1 cellular context compared by ENCODE assay signal in genomic region chr18:50396005-50396404, GRCh38.
TF ChIP-seq lines count a peak whose summit lies in the region.

No MANE protein-coding gene starts in this region.

TF ChIP-seq in K562, 482 proteins besides CTCF, POLR2A, EP300 and RAD21 (continued from another document and continues in another):
- TF ChIP-seq RERE (CRISPR knock-in tag; IDR thresholded peaks at IDR 0.05; ENCODE audit: borderline replicate concordance) = no peak
- no peak for TF ChIP-seq NFRKB (IDR thresholded peaks at IDR 0.05; ENCODE audit: low read depth)
- TF ChIP-seq HNRNPL (IDR thresholded peaks at IDR 0.05; ENCODE audit: low read depth, low read length) = no peak
- TF ChIP-seq RNF219 (CRISPR knock-in tag; IDR thresholded peaks at IDR 0.05) = no peak
- no peak for TF ChIP-seq BMI1 (IDR thresholded peaks at IDR 0.05; ENCODE audit: low read length)
- TF ChIP-seq ZNF280B (CRISPR knock-in tag; IDR thresholded peaks at IDR 0.05) = no peak
- no peak for TF ChIP-seq ZFP1 (CRISPR knock-in tag; IDR thresholded peaks at IDR 0.05)
- no peak for TF ChIP-seq DIDO1 (tag; IDR thresholded peaks at IDR 0.05; ENCODE audit: low read depth)
- TF ChIP-seq ZNF41 (CRISPR knock-in tag; conservative IDR thresholded peaks at IDR 0.05) = no peak
- peak; percentile 74 for TF ChIP-seq FOXM1 (IDR thresholded peaks at IDR 0.05; ENCODE audit: low read depth)
- no peak for TF ChIP-seq FOXM1 (CRISPR knock-in tag; IDR thresholded peaks at IDR 0.05; ENCODE audit: low read depth)
- TF ChIP-seq ARID4B (CRISPR knock-in tag; IDR thresholded peaks at IDR 0.05) = no peak
- TF ChIP-seq ZNF23 (CRISPR knock-in tag; IDR thresholded peaks at IDR 0.05) = no peak
- TF ChIP-seq RBM17 (IDR thresholded peaks at IDR 0.05; ENCODE audit: borderline replicate concordance, low read depth, low read length) = no peak
- no peak for TF ChIP-seq TAF1 (IDR thresholded peaks at IDR 0.05; ENCODE audit: control insufficient read depth, extremely low read depth, insufficient read depth, low read length, severe bottlenecking)
- TF ChIP-seq PPARD (CRISPR knock-in tag; IDR thresholded peaks at IDR 0.05) = no peak
- TF ChIP-seq ETV6 (IDR thresholded peaks at IDR 0.05; ENCODE audit: borderline replicate concordance in 1 of 2, low read depth in 2 of 2, low read length in 1 of 2) = no peak
- no peak for TF ChIP-seq ETV6 (CRISPR knock-in tag; IDR thresholded peaks at IDR 0.05; ENCODE audit: borderline replicate concordance)
- peak; percentile 47; the same call in 1 of the 2 replicates for TF ChIP-seq ESRRA (IDR thresholded peaks at IDR 0.05; ENCODE audit: borderline replicate concordance, low read depth)
- no peak for TF ChIP-seq OTX1 (CRISPR knock-in tag; IDR thresholded peaks at IDR 0.05)
- no peak for TF ChIP-seq CBX1 (IDR thresholded peaks at IDR 0.05; ENCODE audit: low read depth)
- no peak for TF ChIP-seq PYGO2 (tag; IDR thresholded peaks at IDR 0.05)
- peak; percentile 79 for TF ChIP-seq SOX6 (IDR thresholded peaks at IDR 0.05)
- no peak for TF ChIP-seq CSDE1 (IDR thresholded peaks at IDR 0.05)
- TF ChIP-seq CBX8 (IDR thresholded peaks at IDR 0.05; ENCODE audit: borderline replicate concordance, extremely low read depth, low read depth, low read length, poor library complexity, severe bottlenecking) = no peak
- no peak for TF ChIP-seq GATAD2B (IDR thresholded peaks at IDR 0.05; ENCODE audit: borderline replicate concordance)
- TF ChIP-seq ZNF282 (CRISPR knock-in tag; IDR thresholded peaks at IDR 0.05) = no peak
- TF ChIP-seq SAFB (IDR thresholded peaks at IDR 0.05; ENCODE audit: borderline replicate concordance, low read depth, low read length) = no peak
- TF ChIP-seq ZBTB43 (CRISPR knock-in tag; IDR thresholded peaks at IDR 0.05) = no peak
- TF ChIP-seq ZBED1 (IDR thresholded peaks at IDR 0.05) = no peak
- TF ChIP-seq ZNF318 (IDR thresholded peaks at IDR 0.05; ENCODE audit: borderline replicate concordance in 1 of 2, low read depth in 1 of 2) = no peak
- no peak for TF ChIP-seq SMAD1 (IDR thresholded peaks at IDR 0.05; ENCODE audit: low read depth, low read length, partially characterized antibody)
- TF ChIP-seq NCOR1 (IDR thresholded peaks at IDR 0.05) = peak; percentile 86
- no peak for TF ChIP-seq MEF2D (tag; conservative IDR thresholded peaks at IDR 0.05; ENCODE audit: low read depth)
- TF ChIP-seq ZNF717 (CRISPR knock-in tag; IDR thresholded peaks at IDR 0.05) = no peak
- no peak for TF ChIP-seq CREBBP (IDR thresholded peaks at IDR 0.05; ENCODE audit: low read depth, low read length)
- no peak for TF ChIP-seq EZH2 (IDR thresholded peaks at IDR 0.05; ENCODE audit: borderline replicate concordance, low read depth, low read length)
- TF ChIP-seq KDM1A (IDR thresholded peaks at IDR 0.05) = peak; percentile 96 to 97
- no peak for TF ChIP-seq ZNF436 (CRISPR knock-in tag; IDR thresholded peaks at IDR 0.05)
- TF ChIP-seq KDM5B (IDR thresholded peaks at IDR 0.05; ENCODE audit: insufficient replicate concordance, low read depth, low read length) = no peak
- TF ChIP-seq MYNN (IDR thresholded peaks at IDR 0.05) = no peak
- no peak for TF ChIP-seq MYNN (CRISPR knock-in tag; IDR thresholded peaks at IDR 0.05)
